Comparison of ENCODE assay signal across 11 cellular contexts in the genomic region with DNA sequence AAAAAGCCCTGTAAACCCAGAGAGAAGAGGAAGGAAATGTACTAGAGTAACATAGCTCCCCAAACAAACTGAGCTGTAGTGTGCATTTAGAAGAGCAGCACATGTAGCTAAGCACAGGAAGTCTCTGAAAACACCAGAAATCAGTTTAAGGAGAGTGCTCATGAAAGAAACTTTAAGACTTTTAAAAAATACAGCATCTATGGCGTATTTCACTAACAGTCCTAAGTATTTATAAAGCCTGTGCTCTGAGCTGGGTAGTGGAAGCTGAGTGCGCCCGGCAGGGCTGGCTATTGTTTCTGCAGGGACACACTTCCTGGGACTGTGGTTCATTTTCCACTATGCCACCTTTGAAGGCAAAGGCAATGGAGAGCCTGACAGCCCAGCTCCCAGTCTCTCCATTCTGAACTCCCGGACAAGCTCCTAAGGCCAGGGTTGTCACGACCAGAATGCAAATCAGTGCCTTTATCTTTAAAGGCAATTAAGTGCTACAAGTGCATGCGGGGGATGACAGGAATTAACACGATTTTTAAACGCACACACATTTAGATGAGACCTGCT. TPM values are rescaled to one million over a fixed set of nuclear protein-coding genes. Genes with fewer than 3 reads are reported as not detected.
A peak's percentile ranks its signal among the peaks of the same experiment; 100 is the strongest.
DNase-seq lines count a peak whose midpoint lies in the region; ATAC-seq, FAIRE-seq and TF ChIP-seq lines count a peak whose summit lies in the region.
"Had no signal": no experiment of that assay in that cellular context is flagged by ENCODE, and none has a peak within 500 bp of the region (broad histone marks: within the 10 kb centered on the region; RNA-seq: fewer than 3 reads in every experiment).

No MANE protein-coding gene starts in this region.

- BruUV-seq in HepG2 (replicated peaks; lab: Mats Ljungman, UMichigan): no TSS peak

- DNase-seq in right lobe of liver: no peak
- no peak for DNase-seq in HepG2 (ENCODE audit: low spot score)
- DNase-seq in activated T-helper 2 cell treated with anti-CD3 and anti-CD28 coated beads, Interferon-gamma antibody, Interleukin-2, Interleukin-4, amounts not matched to agents 10 μg/mL and 5 μg/mL and 100 μg/mL, durations not matched to agents 14 hours and 24 hours and 36 hours (ENCODE audit: low spot score): no peak
- DNase-seq in iPS-NIHi11 (ENCODE audit: low spot score): peak; percentile 30
- DNase-seq in HT-29 (ENCODE audit: low spot score): no peak
- DNase-seq in stimulated activated CD4-positive, alpha-beta T cell treated with anti-CD3 and anti-CD28 coated beads, Interleukin-4, amount 100 ng/mL, for 1 hour: no peak
- DNase-seq: activated CD4-positive, CD25-positive, alpha-beta regulatory T cell; adrenal gland; PC-3 had no signal

- H3K36me3 ChIP-seq in right lobe of liver (no peaks in the 10 kb centered on the region), HepG2 (replicated peaks in 1 of 2; ENCODE audit: control insufficient read depth in 1 of 2, insufficient read depth in 2 of 2, low read length in 2 of 2) (no peaks in the 10 kb centered on the region), thymus (ENCODE audit: control insufficient read depth, insufficient read depth) (peaks cover 4% of the 10 kb centered on the region)

- H3K4me1 Mint-ChIP-seq in activated T-helper 2 cell treated with anti-CD3 and anti-CD28 coated beads, Interferon-gamma antibody, Interleukin-2, Interleukin-4, amounts not matched to agents 10 μg/mL and 5 μg/mL and 100 μg/mL, durations not matched to agents 14 hours and 24 hours and 36 hours (ENCODE audit: low read depth): peaks cover 39% of the 10 kb centered on the region

- H3K27me3 ChIP-seq in right lobe of liver: no peaks in the 10 kb centered on the region
- no peaks in the 10 kb centered on the region for H3K27me3 ChIP-seq in HepG2 (ENCODE audit: control insufficient read depth in 1 of 2, insufficient read depth in 2 of 2, low read length in 2 of 2)
- H3K27me3 ChIP-seq in thymus (ENCODE audit: control insufficient read depth, insufficient read depth): no peaks in the 10 kb centered on the region
- H3K27me3 ChIP-seq: adrenal gland had no signal

- H3K27me3 Mint-ChIP-seq in activated T-helper 2 cell treated with anti-CD3 and anti-CD28 coated beads, Interferon-gamma antibody, Interleukin-2, Interleukin-4, amounts not matched to agents 10 μg/mL and 5 μg/mL and 100 μg/mL, durations not matched to agents 14 hours and 24 hours and 36 hours (ENCODE audit: low read depth): no peaks in the 10 kb centered on the region

- TF ChIP-seq EP300 in HepG2 (IDR thresholded peaks at IDR 0.05; ENCODE audit: low read depth in 2 of 2, low read length in 2 of 2) (no peak), HepG2 (CRISPR knock-in tag; IDR thresholded peaks at IDR 0.05; ENCODE audit: borderline replicate concordance) (no peak)

- no peak overlapping the region for H3K9ac ChIP-seq in HepG2 (ENCODE audit: insufficient read depth, low read depth, low read length)

- H3K4me1 ChIP-seq in right lobe of liver: no peaks in the 10 kb centered on the region
- H3K4me1 ChIP-seq in HepG2 (ENCODE audit: insufficient read depth, low read length): no peaks in the 10 kb centered on the region
- H3K4me1 ChIP-seq in thymus (ENCODE audit: control insufficient read depth, insufficient read depth, low read length): peaks cover 50% of the 10 kb centered on the region

- TF ChIP-seq CTCF in right lobe of liver (IDR thresholded peaks at IDR 0.05) (no peak), HepG2 (CRISPR knock-in tag; IDR thresholded peaks at IDR 0.05) (no peak)

- no peak for FAIRE-seq in HepG2 (lab: Jason Lieb, UNC)

- H2AFZ ChIP-seq in HepG2 (ENCODE audit: low read length): no peak overlapping the region

- H4K20me1 ChIP-seq in HepG2 (ENCODE audit: insufficient read depth, low read length): no peaks in the 10 kb centered on the region

- no peak for TF ChIP-seq POLR2A in right lobe of liver (IDR thresholded peaks at IDR 0.05)
- TF ChIP-seq POLR2A in HepG2 (IDR thresholded peaks at IDR 0.05; ENCODE audit: insufficient read depth in 1 of 2, low read depth in 2 of 2, low read length in 2 of 2): no peak

- no peaks in the 10 kb centered on the region for H3K9me3 Mint-ChIP-seq in activated T-helper 2 cell treated with anti-CD3 and anti-CD28 coated beads, Interferon-gamma antibody, Interleukin-2, Interleukin-4, amounts not matched to agents 10 μg/mL and 5 μg/mL and 100 μg/mL, durations not matched to agents 14 hours and 24 hours and 36 hours

- no peak for TF ChIP-seq RAD21 in HepG2 (CRISPR knock-in tag; IDR thresholded peaks at IDR 0.05)

- in situ Hi-C loops in HepG2 (cut with HindIII; ENCODE audit: extremely low pct_ligation_motif_present, low pct_unique_long_range_greater_than_20kb): no loop called here

- no peaks in the 10 kb centered on the region for H3K79me2 ChIP-seq in HepG2 (ENCODE audit: insufficient read depth, low read length)

- POLR2A ChIA-PET in HepG2 (lab: Yijun Ruan, JAX): no interaction called here

- no peak overlapping the region for H3K4me2 ChIP-seq in HepG2 (ENCODE audit: low read depth, low read length)

- WGBS in right lobe of liver (ENCODE audit: insufficient coverage, low coverage, low lambda C conversion rate, missing lambda C conversion rate): 56% methylated on average over 3 of the region's 8 CpGs
- 83% methylated on average over 8 of the region's 8 CpGs for WGBS in HepG2 (ENCODE audit: low lambda C conversion rate)
- WGBS in thymus: 50% methylated on average over 8 of the region's 8 CpGs

- H3K36me3 Mint-ChIP-seq in activated T-helper 2 cell treated with anti-CD3 and anti-CD28 coated beads, Interferon-gamma antibody, Interleukin-2, Interleukin-4, amounts not matched to agents 10 μg/mL and 5 μg/mL and 100 μg/mL, durations not matched to agents 14 hours and 24 hours and 36 hours (ENCODE audit: low read depth): peaks cover 28% of the 10 kb centered on the region

- CTCF ChIA-PET in HepG2 (lab: Yijun Ruan, JAX; ENCODE audit: low intra/inter-chr PET ratio, low total read pairs): no interaction called here

- intact Hi-C loops in right lobe of liver (cut with DNase I): no loop called here
- intact Hi-C loops in HepG2 (cut with micrococcal nuclease; ENCODE audit: unreplicated experiment): no loop called here
- intact Hi-C loops in activated T-helper 2 cell treated with anti-CD3 and anti-CD28 coated beads, Interferon-gamma antibody, Interleukin-2, Interleukin-4, amounts not matched to agents 10 μg/mL and 5 μg/mL and 100 μg/mL, durations not matched to agents 14 hours and 24 hours and 36 hours (cut with micrococcal nuclease): loop anchor here (2.0 to 5.0 kb wide), 2 partner anchors 37 to 75 kb away; no protein-coding TSS in a partner anchor

- no peak overlapping the region for H3K4me3 ChIP-seq in right lobe of liver
- no peak overlapping the region for H3K4me3 ChIP-seq in HepG2 (replicated peaks in 1 of 3; ENCODE audit: insufficient read depth in 1 of 3, low read depth in 2 of 3, low read length in 3 of 3)
- no peak overlapping the region for H3K4me3 ChIP-seq in thymus (ENCODE audit: low read length)
- H3K4me3 ChIP-seq: adrenal gland had no signal

- peak overlapping the region; percentile 70 for H3K27ac Mint-ChIP-seq in activated T-helper 2 cell treated with anti-CD3 and anti-CD28 coated beads, Interferon-gamma antibody, Interleukin-2, Interleukin-4, amounts not matched to agents 10 μg/mL and 5 μg/mL and 100 μg/mL, durations not matched to agents 14 hours and 24 hours and 36 hours

- H3K4me3 Mint-ChIP-seq in activated T-helper 2 cell treated with anti-CD3 and anti-CD28 coated beads, Interferon-gamma antibody, Interleukin-2, Interleukin-4, amounts not matched to agents 10 μg/mL and 5 μg/mL and 100 μg/mL, durations not matched to agents 14 hours and 24 hours and 36 hours (ENCODE audit: low read depth): no peak overlapping the region

- ATAC-seq in right lobe of liver: peak; percentile 33 to 65 (median 52)
- ATAC-seq in HepG2: no peak
- ATAC-seq in GM18870 (IDR thresholded peaks at IDR 0.05; ENCODE audit: unreplicated experiment): no peak

- H3K27ac ChIP-seq in right lobe of liver (no peak overlapping the region), HepG2 (ENCODE audit: extremely low read length, insufficient read depth, low read length) (no peak overlapping the region), thymus (ENCODE audit: low read depth) (peak overlapping the region; percentile 94)
- H3K27ac ChIP-seq: adrenal gland had no signal

- no peaks in the 10 kb centered on the region for H3K9me3 ChIP-seq in right lobe of liver
- H3K9me3 ChIP-seq in HepG2 (ENCODE audit: low read length): no peaks in the 10 kb centered on the region
- no peaks in the 10 kb centered on the region for H3K9me3 ChIP-seq in thymus (ENCODE audit: control insufficient read depth)
- H3K9me3 ChIP-seq: adrenal gland had no signal

RNA-seq across cellular contexts. Expression of a gene that starts 45.4 kb away (rescaled TPM):
- total RNA-seq in right lobe of liver (10 to 100 TPM in 1 of 6 experiments, 1 to 10 TPM in 5; 6.4 to 10.9 (median 7.5) TPM), HepG2 (2016; rRNA removed; fragmentation: Illumina TruSeq; extraction: Trizol) (9.7 and 11.6 TPM in 2 replicates)
- 2.4 and 2.5 TPM in 2 replicates for total RNA-seq in HepG2 (2016; cell fraction: cytosol; rRNA removed; fragmentation: Illumina TruSeq; extraction: Trizol; ENCODE audit: low read depth)
- 9.5 and 10.5 TPM in 2 replicates for total RNA-seq in HepG2 (2016; cell fraction: insoluble cytoplasmic fraction; rRNA removed; fragmentation: Illumina TruSeq; extraction: Trizol)
- total RNA-seq in HepG2 (2016; cell fraction: membrane; rRNA removed; fragmentation: Illumina TruSeq; extraction: Trizol): 4.7 and 5.1 TPM in 2 replicates
- 15.1 and 17.0 TPM in 2 replicates for total RNA-seq in HepG2 (2016; cell fraction: nucleus; rRNA removed; fragmentation: Illumina TruSeq; extraction: Trizol)
- polyA plus RNA-seq in HepG2 (2011; rRNA removed) (2.5 and 2.8 TPM in 2 replicates), thymus (14.7 TPM)
- 1.1 and 2.0 TPM in 2 replicates for polyA plus RNA-seq in HepG2 (2011; cell fraction: cytosol; rRNA removed)
- 3.9 and 4.5 TPM in 2 replicates for polyA plus RNA-seq in HepG2 (2011; cell fraction: nucleus; rRNA removed)
- polyA plus RNA-seq in HepG2 (2012): 3.0 and 5.9 TPM in 2 replicates
- 1.0 and 1.5 TPM in 2 replicates for polyA plus RNA-seq in HepG2 (2016; cell fraction: cytosol; fragmentation: Illumina TruSeq; extraction: Trizol; ENCODE audit: low read depth)
- 5.5 and 6.0 TPM in 2 replicates for polyA plus RNA-seq in HepG2 (2016; cell fraction: insoluble cytoplasmic fraction; fragmentation: Illumina TruSeq; extraction: Trizol; ENCODE audit: low read depth)
- 1.3 and 2.4 TPM in 2 replicates for polyA plus RNA-seq in HepG2 (2016; cell fraction: membrane; fragmentation: Illumina TruSeq; extraction: Trizol; ENCODE audit: low read depth)
- 9.0 and 13.1 TPM in 2 replicates for polyA plus RNA-seq in HepG2 (2016; cell fraction: nucleus; fragmentation: Illumina TruSeq; extraction: Trizol; ENCODE audit: insufficient read depth, low read depth)
- polyA minus RNA-seq in HepG2 (2011; rRNA and poly(A)+ RNA removed; ENCODE audit: low replicate concordance): 11.8 and 30.5 TPM in 2 replicates
- 6.8 and 8.1 TPM in 2 replicates for polyA minus RNA-seq in HepG2 (2011; cell fraction: cytosol; rRNA and poly(A)+ RNA removed)
- polyA minus RNA-seq in HepG2 (2011; cell fraction: nucleus; rRNA and poly(A)+ RNA removed): 19.8 and 20.9 TPM in 2 replicates
- 43.0 and 45.1 TPM in 2 replicates for total RNA-seq in activated T-helper 2 cell treated with anti-CD3 and anti-CD28 coated beads, Interferon-gamma antibody, Interleukin-2, Interleukin-4, amounts not matched to agents 10 μg/mL and 5 μg/mL and 100 μg/mL, durations not matched to agents 14 hours and 24 hours and 36 hours
- 5.9 and 12.4 TPM in 2 replicates for total RNA-seq in HT-29 (2014; rRNA removed; shearing (Covaris generic))

Comparison
In these comparisons a context has a peak if more than half of its experiments do, and no peak if none do; other contexts are left out.
1. ATAC-seq: peak in right lobe of liver (4 of 4); none in HepG2 (single experiment) and GM18870 (single experiment).